In the genomic region with DNA sequence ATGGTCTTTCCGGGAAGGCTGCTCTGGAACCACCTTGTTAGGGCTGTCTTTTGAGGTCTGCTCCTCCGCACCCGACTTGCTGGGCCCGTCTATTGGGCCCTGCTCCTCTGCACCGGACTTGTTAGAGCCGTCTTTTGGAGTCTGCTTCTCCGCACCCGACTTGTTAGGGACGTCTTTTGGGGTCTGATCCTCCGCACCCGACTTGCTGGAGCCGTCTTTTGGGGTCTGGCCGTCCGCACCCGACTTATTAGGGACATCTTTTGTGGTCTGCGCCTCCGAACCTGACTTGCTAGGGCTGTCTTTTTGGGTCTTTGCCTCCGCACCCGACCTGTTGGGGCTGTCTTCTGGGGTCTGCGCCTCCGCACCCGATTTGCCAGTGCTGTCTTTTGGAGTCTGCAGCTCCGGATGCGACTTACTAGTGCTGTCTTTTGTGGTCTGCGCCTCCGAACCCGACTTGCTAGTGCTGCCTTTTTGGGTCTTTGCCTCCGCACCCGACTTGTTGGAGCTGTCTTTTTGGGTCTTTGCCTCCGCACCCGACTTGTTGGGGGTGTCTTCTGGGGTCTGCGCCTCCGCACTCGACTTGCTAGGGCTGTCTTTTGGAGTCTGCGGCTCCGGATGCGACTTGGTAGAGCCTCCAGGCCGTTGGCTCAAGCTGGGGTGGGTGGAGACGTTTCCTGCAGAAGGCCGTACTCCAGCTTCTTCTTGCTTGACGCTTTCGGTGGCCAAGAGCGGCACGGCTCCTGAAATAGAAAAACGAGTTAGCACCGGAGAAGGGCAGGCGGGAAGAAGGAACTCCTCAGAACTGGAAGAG, we compare ENCODE assay signal across 8 cellular contexts.
A peak's percentile ranks its signal among the peaks of the same experiment; 100 is the strongest.
DNase-seq lines count a peak whose midpoint lies in the region; ATAC-seq lines count a peak whose summit lies in the region.

No MANE protein-coding gene starts in this region.

- DNase-seq in NK-92 treated with Interleukin-12 subunit alpha and Interleukin-12 subunit beta, amount 100 ng/mL, for 24 hours (lab: John Stamatoyannopoulos, UW) = peak; percentile 39
- DNase-seq in NK-92 (lab: John Stamatoyannopoulos, UW; ENCODE audit: unreplicated experiment) (no peak), T-helper 1 cell (peak in 4 of 5 donors; percentile 34 to 82 (median 45)), astrocyte of the hippocampus (ENCODE audit: low read depth, low spot score) (peak; percentile 62), iris pigment epithelial cell (ENCODE audit: low read depth) (peak; percentile 64), cerebellar nuclear complex (lab: John Stamatoyannopoulos, UW) (no peak)
- peak; percentile 32 to 40 (median 39) for DNase-seq in stimulated activated CD4-positive, alpha-beta T cell treated with anti-CD3 and anti-CD28 coated beads, Interleukin-12 subunit alpha, Interleukin-12 subunit beta, amount 100 ng/mL, for 48 hours (ENCODE audit: low read depth in 2 of 3, low spot score in 1 of 3)

- peak; percentile 40 for ATAC-seq in HG03175 (IDR thresholded peaks at IDR 0.05; ENCODE audit: unreplicated experiment)

Comparison
In these comparisons a context has a peak if more than half of its experiments do, and no peak if none do; other contexts are left out.
1. DNase-seq: peak in NK-92 treated with Interleukin-12 subunit alpha and Interleukin-12 subunit beta, amount 100 ng/mL, for 24 hours (single experiment), T-helper 1 cell (4 of 5), astrocyte of the hippocampus (single experiment), iris pigment epithelial cell (single experiment) and stimulated activated CD4-positive, alpha-beta T cell treated with anti-CD3 and anti-CD28 coated beads, Interleukin-12 subunit alpha, Interleukin-12 subunit beta, amount 100 ng/mL, for 48 hours (3 of 3); none in NK-92 (single experiment) and cerebellar nuclear complex (0 of 2).